Comparison of ENCODE assay signal across 9 cellular contexts in genomic region chr12:6767592-6768384, GRCh38. TPM values are rescaled to one million over a fixed set of nuclear protein-coding genes. Genes with fewer than 3 reads are reported as not detected.
DNase-seq lines count a peak whose midpoint lies in the region; ATAC-seq and TF ChIP-seq lines count a peak whose summit lies in the region.
"Had no signal": no experiment of that assay in that cellular context is flagged by ENCODE, and none has a peak within 500 bp of the region (broad histone marks: within the 10 kb centered on the region; RNA-seq: fewer than 3 reads in every experiment).

No MANE protein-coding gene starts in this region.

- H3K4me3 ChIP-seq in GM06990 (replicated peaks; ENCODE audit: low read depth, low read length) (peak overlapping the region; percentile 76), Panc1 (ENCODE audit: low read depth in 2 of 2, low read length in 2 of 2) (peak overlapping the region; percentile 90 to 91), epithelial cell of esophagus (ENCODE audit: low read length) (peak overlapping the region; percentile 71), neural progenitor cell (peak overlapping the region; percentile 100)

- peaks cover 85% of the 10 kb centered on the region for H3F3A ChIP-seq in neural progenitor cell (ENCODE audit: low read depth)

- peaks cover 23% of the 10 kb centered on the region for H3K36me3 Mint-ChIP-seq in neural progenitor cell

- peaks cover 66% of the 10 kb centered on the region for H3K79me2 ChIP-seq in neural progenitor cell (ENCODE audit: low read depth)

- H3K4me1 ChIP-seq in Panc1 (ENCODE audit: control insufficient read depth, insufficient read depth, low read length) (peaks cover 47% of the 10 kb centered on the region), neural progenitor cell (peaks cover 58% of the 10 kb centered on the region)

- H4K20me1 ChIP-seq in neural progenitor cell (ENCODE audit: low read depth), result peaks cover 59% of the 10 kb centered on the region

- peak overlapping the region; percentile 75 for H3K27ac ChIP-seq in Panc1 (ENCODE audit: low read length)
- H3K27ac ChIP-seq in neural progenitor cell, result peak overlapping the region; percentile 99

- CTCF ChIA-PET in Panc1 (lab: Charles Lee), result interaction anchor here (0.7 kb wide), 2 partner anchors 15 to 37 kb away, joined by 6 to 9 read pairs; partner anchors contain the start of gene MLF2

- BruUV-seq in Panc1 (replicated peaks; lab: Mats Ljungman, UMichigan), result no TSS peak

- H3K4me1 Mint-ChIP-seq in neural progenitor cell, result peaks cover 66% of the 10 kb centered on the region

- DNase-seq in GM06990 (ENCODE audit: extremely low read depth, insufficient read length) (no peak), Panc1 (ENCODE audit: low read depth, low spot score) (no peak), epithelial cell of esophagus (ENCODE audit: low read depth) (peak; percentile 29), neural progenitor cell (ENCODE audit: low spot score) (peak; percentile 43), sciatic nerve (ENCODE audit: low spot score) (no peak), NCI-H187 treated with DMSO at 0.1 percent for 48 hours (lab: John Stamatoyannopoulos, UW) (no peak), NCI-H2081 treated with DMSO at 0.1 percent for 48 hours (lab: John Stamatoyannopoulos, UW) (no peak)

- POLR2A ChIA-PET in Panc1 (lab: Charles Lee), result interaction anchor here (0.6 kb wide), 1 partner anchor 142 kb away, joined by 4 read pairs; no protein-coding TSS in a partner anchor

- in situ Hi-C loops in Panc1 (cut with HindIII; ENCODE audit: low pct_unique_long_range_greater_than_20kb, low sequenced_read_pairs), result no loop called here

- H3K27ac Mint-ChIP-seq in neural progenitor cell, result peak overlapping the region; percentile 96

- H3K36me3 ChIP-seq in GM06990 (ENCODE audit: control insufficient read depth, insufficient read depth, low read length) (no peaks in the 10 kb centered on the region), Panc1 (ENCODE audit: control insufficient read depth, insufficient read depth, low read length) (peaks cover 2% of the 10 kb centered on the region), neural progenitor cell (peaks cover 5% of the 10 kb centered on the region)

- peak overlapping the region; percentile 90 for H3K9ac ChIP-seq in neural progenitor cell

- ATAC-seq in Panc1 (no peak), sciatic nerve (no peak), HG03097 (IDR thresholded peaks at IDR 0.05; ENCODE audit: low FRiP score, unreplicated experiment) (no peak)

- H3K9me3 Mint-ChIP-seq in neural progenitor cell, result no peaks in the 10 kb centered on the region

- H2AFZ ChIP-seq in neural progenitor cell (replicated peaks), result no peak overlapping the region

- no peaks in the 10 kb centered on the region for H3K27me3 ChIP-seq in GM06990 (replicated peaks; ENCODE audit: control insufficient read depth, insufficient read depth, low read length)
- H3K27me3 ChIP-seq in Panc1 (ENCODE audit: control insufficient read depth, insufficient read depth, low read length), result no peaks in the 10 kb centered on the region
- H3K27me3 ChIP-seq in neural progenitor cell, result peaks cover 3% of the 10 kb centered on the region

- no peaks in the 10 kb centered on the region for H3K9me3 ChIP-seq in Panc1 (ENCODE audit: control insufficient read depth, insufficient read depth, low read depth, low read length)
- no peaks in the 10 kb centered on the region for H3K9me3 ChIP-seq in neural progenitor cell (ENCODE audit: low read depth)

- intact Hi-C loops in Panc1 (cut with micrococcal nuclease; ENCODE audit: unreplicated experiment) (no loop called here), sciatic nerve (cut with DNase I) (no loop called here)

- peak overlapping the region; percentile 99 for H3K4me3 Mint-ChIP-seq in neural progenitor cell

- H3K27me3 Mint-ChIP-seq in neural progenitor cell (ENCODE audit: insufficient read depth, low read depth), result peaks cover 22% of the 10 kb centered on the region

- H3K4me2 ChIP-seq in neural progenitor cell, result peak overlapping the region; percentile 89

- TF ChIP-seq CTCF in GM06990 (IDR thresholded peaks at IDR 0.05; ENCODE audit: insufficient read depth, low read length, poor library complexity, severe bottlenecking) (no peak), Panc1 (IDR thresholded peaks at IDR 0.05) (no peak), epithelial cell of esophagus (IDR thresholded peaks at IDR 0.05; ENCODE audit: insufficient read depth, low read depth, low read length, missing control alignments) (no peak), neural progenitor cell (IDR thresholded peaks at IDR 0.05) (no peak)

RNA-seq across cellular contexts. Expression of gene PTMS, which starts 1.6 kb away (rescaled TPM):
- total RNA-seq in Panc1 (2021; ENCODE audit: unreplicated experiment), result 395 TPM
- polyA plus RNA-seq in Panc1 (2012; ENCODE audit: insufficient read length), result 554 TPM
- total RNA-seq in neural progenitor cell (ENCODE audit: low replicate concordance), result 134 and 608 TPM in 2 replicates
- total RNA-seq in sciatic nerve, result 352 TPM

RNA-seq across cellular contexts. Expression of gene LAG3, which starts 4.5 kb away (rescaled TPM):
- 2.7 TPM for total RNA-seq in Panc1 (2021; ENCODE audit: unreplicated experiment)
- polyA plus RNA-seq in Panc1 (2012; ENCODE audit: insufficient read length), result 2.7 TPM
- total RNA-seq in neural progenitor cell (ENCODE audit: low replicate concordance), result 0.45 and 2.9 TPM in 2 replicates
- total RNA-seq in sciatic nerve, result 3.4 TPM
- total RNA-seq: SK-MEL-5 had no signal

RNA-seq across cellular contexts. Expression of gene MLF2, which starts 14.8 kb away (rescaled TPM):
- total RNA-seq in Panc1 (2021; ENCODE audit: unreplicated experiment) (175 TPM), neural progenitor cell (ENCODE audit: low replicate concordance) (120 and 164 TPM in 2 replicates), sciatic nerve (98.6 TPM)
- polyA plus RNA-seq in Panc1 (2012; ENCODE audit: insufficient read length), result 269 TPM

RNA-seq across cellular contexts. Expression of gene CD4, which starts 21.5 kb away (rescaled TPM):
- total RNA-seq in Panc1 (2021; ENCODE audit: unreplicated experiment) (0.23 TPM), neural progenitor cell (ENCODE audit: low replicate concordance) (2.0 and 2.5 TPM in 2 replicates), sciatic nerve (20.6 TPM)
- polyA plus RNA-seq in Panc1 (2012; ENCODE audit: insufficient read length), result 0.55 TPM

RNA-seq across cellular contexts. Expression of gene COPS7A, which starts 43.9 kb away (rescaled TPM):
- total RNA-seq in Panc1 (2021; ENCODE audit: unreplicated experiment), result 37.5 TPM
- polyA plus RNA-seq in Panc1 (2012; ENCODE audit: insufficient read length), result 76.8 TPM
- total RNA-seq in neural progenitor cell (ENCODE audit: low replicate concordance), result 24.5 and 41.8 TPM in 2 replicates
- total RNA-seq in sciatic nerve, result 47.4 TPM

Comparison
In these comparisons a context has a peak if more than half of its experiments do, and no peak if none do; other contexts are left out.
1. DNase-seq: peak in epithelial cell of esophagus (single experiment) and neural progenitor cell (single experiment); none in GM06990 (single experiment), Panc1 (single experiment), sciatic nerve (single experiment), NCI-H187 treated with DMSO at 0.1 percent for 48 hours (single experiment) and NCI-H2081 treated with DMSO at 0.1 percent for 48 hours (single experiment).
2. Peak in every context shown above with its lines, with median percentiles within 50 percentile points of each other: H3K4me3 ChIP-seq.